Comparison of ENCODE assay signal across 33 cellular contexts in genomic region chr13:103862525-103862924, GRCh38.
"Had no signal": no experiment of that assay in that cellular context is flagged by ENCODE, and none has a peak within 500 bp of the region (broad histone marks: within the 10 kb centered on the region; RNA-seq: fewer than 3 reads in every experiment).

No MANE protein-coding gene starts in this region.

- ATAC-seq: PC-3, SK-N-SH treated with all-trans-retinoic acid at 6 μM for 48 hours, T-cell had no signal

- H3K4me3 Mint-ChIP-seq: T-cell had no signal

- H3K4me1 Mint-ChIP-seq: T-cell had no signal

- H3K27me3 Mint-ChIP-seq: T-cell had no signal

- DNase-seq: Kasumi-1, MG63, NCI-H1048, NCI-H1092 treated with DMSO at 0.1 percent for 48 hours, NCI-H1105 treated with DMSO at 0.1 percent for 48 hours, NCI-H1417, NCI-H1436, NCI-H146, NCI-H1694, NCI-H187, NCI-H1930, NCI-H2029 treated with DMSO at 0.1 percent for 48 hours, NCI-H2081 treated with DMSO at 0.1 percent for 48 hours, NCI-H2107, NCI-H2171, NCI-H226, NCI-H446 treated with DMSO at 0.1 percent for 48 hours, NCI-H510A, NCI-H524, NCI-H526, NCI-H69, NCI-H748 treated with DMSO at 0.1 percent for 48 hours, NCI-H82, OCI-M1, PC-3, Peyer's patch, Right ventricle myocardium superior, RPMI8226, SHP77 treated with DMSO at 0.1 percent for 48 hours, T-cell had no signal

- H3K4me1 ChIP-seq: Peyer's patch, SJSA1 had no signal

- H3K36me3 ChIP-seq: MG63, Peyer's patch, SJSA1 had no signal

- H3K9me3 ChIP-seq: MG63, Peyer's patch, SJSA1 had no signal

- H3K27ac Mint-ChIP-seq: T-cell had no signal

- H3K36me3 Mint-ChIP-seq: T-cell had no signal

- H3K27me3 ChIP-seq: MG63, Peyer's patch had no signal

- H3K27ac ChIP-seq: Peyer's patch, SJSA1, SK-N-MC had no signal

- H3K4me3 ChIP-seq: MG63, Peyer's patch, SJSA1, SK-N-MC had no signal
